25 cellular contexts compared by ENCODE assay signal in genomic region chr6:42359021-42359420, GRCh38.
DNase-seq lines count a peak whose midpoint lies in the region; ATAC-seq, FAIRE-seq and TF ChIP-seq lines count a peak whose summit lies in the region.
"Had no signal": no experiment of that assay in that cellular context is flagged by ENCODE, and none has a peak within 500 bp of the region (broad histone marks: within the 10 kb centered on the region; RNA-seq: fewer than 3 reads in every experiment).

No MANE protein-coding gene starts in this region.

- DNase-seq in activated T-cell treated with anti-CD3 and anti-CD28 coated beads, Interleukin-2, amount 50 U/mL, for 24 hours = peak; percentile 19
- DNase-seq in activated T-cell treated with anti-CD3 and anti-CD28 coated beads, Interleukin-2, amount 50 U/mL, for 1 hour = no peak
- DNase-seq in HS-27A (ENCODE audit: low read depth) (peak; percentile 43), renal cortical epithelial cell (ENCODE audit: low read depth) (peak; percentile 44), GM12892 (ENCODE audit: insufficient read length) (no peak), NCI-H446 treated with DMSO at 0.1 percent for 48 hours (lab: John Stamatoyannopoulos, UW) (no peak), 8988T (no peak)
- no peak for DNase-seq in central memory CD8-positive, alpha-beta T cell (ENCODE audit: low spot score in 2 of 2)
- DNase-seq: activated CD4-positive, CD25-positive, alpha-beta regulatory T cell; activated CD8-positive, alpha-beta T cell treated with anti-CD3 and anti-CD28 coated beads, Interleukin-2, amount 10 ng/mL, durations not matched to agents 7 days and 5 days; activated T-cell treated with anti-CD3 and anti-CD28 coated beads, Interleukin-2, amount 50 U/mL, for 48 hours; C1 segment of cervical spinal cord; caudate nucleus; dermis blood vessel endothelial cell; head of caudate nucleus; kidney glomerular epithelial cell; NCI-H1436 treated with DMSO at 0.1 percent for 48 hours; NCI-H2107; NCI-H510A treated with DMSO at 0.1 percent for 48 hours; NK-92 treated with Interleukin-12 subunit alpha and Interleukin-12 subunit beta, amount 100 ng/mL, for 24 hours; psoas muscle; SIG-M5; stimulated activated CD4-positive, alpha-beta T cell treated with anti-CD3 and anti-CD28 coated beads, Interleukin-2, amount 100 ng/mL, for 24 hours; substantia nigra had no signal

- ATAC-seq in central memory CD8-positive, alpha-beta T cell (replicated peaks; ENCODE audit: extremely low read depth, poor library complexity, severe bottlenecking) = no peak
- ATAC-seq: activated CD8-positive, alpha-beta T cell treated with anti-CD3 and anti-CD28 coated beads, Interleukin-2, amount 10 ng/mL, durations not matched to agents 7 days and 5 days; psoas muscle had no signal

- peaks cover 38% of the 10 kb centered on the region for H3K36me3 Mint-ChIP-seq in activated T-cell treated with anti-CD3 and anti-CD28 coated beads, Interleukin-2, amount 50 U/mL, for 24 hours (ENCODE audit: low read depth)
- H3K36me3 Mint-ChIP-seq in central memory CD8-positive, alpha-beta T cell (ENCODE audit: insufficient read depth) = peaks cover 7% of the 10 kb centered on the region

- no peak overlapping the region for H3K4me3 Mint-ChIP-seq in activated T-cell treated with anti-CD3 and anti-CD28 coated beads, Interleukin-2, amount 50 U/mL, for 24 hours
- H3K4me3 Mint-ChIP-seq in central memory CD8-positive, alpha-beta T cell = no peak overlapping the region
- H3K4me3 Mint-ChIP-seq: activated CD8-positive, alpha-beta T cell treated with anti-CD3 and anti-CD28 coated beads, Interleukin-2, amount 10 ng/mL, durations not matched to agents 7 days and 5 days; activated naive CD8-positive, alpha-beta T cell had no signal

- peaks cover 34% of the 10 kb centered on the region for H3K4me1 Mint-ChIP-seq in activated T-cell treated with anti-CD3 and anti-CD28 coated beads, Interleukin-2, amount 50 U/mL, for 24 hours (ENCODE audit: low read depth)
- peaks cover 49% of the 10 kb centered on the region for H3K4me1 Mint-ChIP-seq in central memory CD8-positive, alpha-beta T cell

- H3K27me3 Mint-ChIP-seq in activated T-cell treated with anti-CD3 and anti-CD28 coated beads, Interleukin-2, amount 50 U/mL, for 24 hours = no peaks in the 10 kb centered on the region
- H3K27me3 Mint-ChIP-seq in central memory CD8-positive, alpha-beta T cell = no peaks in the 10 kb centered on the region
- H3K27me3 Mint-ChIP-seq: activated naive CD8-positive, alpha-beta T cell had no signal

- no peak for FAIRE-seq in GM12892 (lab: Jason Lieb, UNC)

- no peak for TF ChIP-seq POLR2A in GM12892 (IDR thresholded peaks at IDR 0.05; ENCODE audit: low read depth, low read length)

- no peaks in the 10 kb centered on the region for H3K9me3 Mint-ChIP-seq in activated T-cell treated with anti-CD3 and anti-CD28 coated beads, Interleukin-2, amount 50 U/mL, for 24 hours
- H3K9me3 Mint-ChIP-seq in central memory CD8-positive, alpha-beta T cell = no peaks in the 10 kb centered on the region

- peak overlapping the region; percentile 87 for H3K27ac Mint-ChIP-seq in activated T-cell treated with anti-CD3 and anti-CD28 coated beads, Interleukin-2, amount 50 U/mL, for 24 hours
- peak overlapping the region; percentile 74 for H3K27ac Mint-ChIP-seq in central memory CD8-positive, alpha-beta T cell (ENCODE audit: low read depth)
- H3K27ac Mint-ChIP-seq: activated CD8-positive, alpha-beta T cell treated with anti-CD3 and anti-CD28 coated beads, Interleukin-2, amount 10 ng/mL, durations not matched to agents 7 days and 5 days; activated naive CD8-positive, alpha-beta T cell had no signal

Comparison
In these comparisons a context has a peak if more than half of its experiments do, and no peak if none do; other contexts are left out.
1. DNase-seq: peak in activated T-cell treated with anti-CD3 and anti-CD28 coated beads, Interleukin-2, amount 50 U/mL, for 24 hours (single experiment), HS-27A (single experiment) and renal cortical epithelial cell (single experiment); none in activated T-cell treated with anti-CD3 and anti-CD28 coated beads, Interleukin-2, amount 50 U/mL, for 1 hour (single experiment), central memory CD8-positive, alpha-beta T cell (0 of 2), GM12892 (single experiment), NCI-H446 treated with DMSO at 0.1 percent for 48 hours (single experiment) and 8988T (single experiment).